In genomic region chr5:107668933-107669542, GRCh38 we compare ENCODE assay signal across 9 cellular contexts. TPM values are rescaled to one million over a fixed set of nuclear protein-coding genes. Genes with fewer than 3 reads are reported as not detected.
DNase-seq lines count a peak whose midpoint lies in the region; ATAC-seq and TF ChIP-seq lines count a peak whose summit lies in the region.
"Had no signal": no experiment of that assay in that cellular context is flagged by ENCODE, and none has a peak within 500 bp of the region (broad histone marks: within the 10 kb centered on the region; RNA-seq: fewer than 3 reads in every experiment).

No MANE protein-coding gene starts in this region.

- peak overlapping the region; percentile 74 for H3K9ac ChIP-seq in SK-N-MC (ENCODE audit: insufficient read length)

- H3K4me1 ChIP-seq in right atrium auricular region: peaks cover 0 to 14% of the 10 kb centered on the region in 2 donors

- no peaks in the 10 kb centered on the region for H3K9me3 ChIP-seq in SK-N-MC (ENCODE audit: low read depth, low read length)
- H3K9me3 ChIP-seq in right atrium auricular region: no peaks in the 10 kb centered on the region
- H3K9me3 ChIP-seq: SJSA1 had no signal

- peak overlapping the region; percentile 73 for H3K4me3 ChIP-seq in GM06990 (replicated peaks; ENCODE audit: low read depth, low read length)
- peak overlapping the region; percentile 91 for H3K4me3 ChIP-seq in SK-N-MC
- H3K4me3 ChIP-seq in right atrium auricular region: peak overlapping the region; percentile 57 to 65
- peak overlapping the region; percentile 95 for H3K4me3 ChIP-seq in retinal pigment epithelial cell (ENCODE audit: low read length)

- TF ChIP-seq CTCF in GM06990 (IDR thresholded peaks at IDR 0.05; ENCODE audit: insufficient read depth, low read length, poor library complexity, severe bottlenecking) (no peak), right atrium auricular region (IDR thresholded peaks at IDR 0.05) (no peak), retinal pigment epithelial cell (conservative IDR thresholded peaks at IDR 0.05; ENCODE audit: low read depth, low read length) (no peak)

- H3K27me3 Mint-ChIP-seq in activated CD4-positive, alpha-beta T cell treated with anti-CD3 and anti-CD28 coated beads, Interleukin-2, amount 10 ng/mL, durations not matched to agents 24 days and 14 days: peaks cover 67% of the 10 kb centered on the region

- no peak overlapping the region for H3K4me3 Mint-ChIP-seq in activated CD4-positive, alpha-beta T cell treated with anti-CD3 and anti-CD28 coated beads, Interleukin-2, amount 10 ng/mL, durations not matched to agents 24 days and 14 days

- H3K27ac ChIP-seq in SK-N-MC (no peak overlapping the region), right atrium auricular region (peak overlapping the region; percentile 89 to 92)
- H3K27ac ChIP-seq: SJSA1 had no signal

- no peak for ATAC-seq in HG03139 (IDR thresholded peaks at IDR 0.05; ENCODE audit: unreplicated experiment)
- ATAC-seq in GM21367 (IDR thresholded peaks at IDR 0.05; ENCODE audit: unreplicated experiment): no peak
- no peak for ATAC-seq in HG02852 (IDR thresholded peaks at IDR 0.05; ENCODE audit: unreplicated experiment)

- intact Hi-C loops in activated CD4-positive, alpha-beta T cell treated with anti-CD3 and anti-CD28 coated beads, Interleukin-2, amount 10 ng/mL, durations not matched to agents 24 days and 14 days (cut with micrococcal nuclease): no loop called here

- H3K4me1 Mint-ChIP-seq in activated CD4-positive, alpha-beta T cell treated with anti-CD3 and anti-CD28 coated beads, Interleukin-2, amount 10 ng/mL, durations not matched to agents 24 days and 14 days: peaks cover 25% of the 10 kb centered on the region

- H3K36me3 ChIP-seq in GM06990 (ENCODE audit: control insufficient read depth, insufficient read depth, low read length): no peaks in the 10 kb centered on the region
- H3K36me3 ChIP-seq in SK-N-MC (ENCODE audit: insufficient read depth, low read length): no peaks in the 10 kb centered on the region
- H3K36me3 ChIP-seq in right atrium auricular region: no peaks in the 10 kb centered on the region
- H3K36me3 ChIP-seq: SJSA1 had no signal

- no peaks in the 10 kb centered on the region for H3K36me3 Mint-ChIP-seq in activated CD4-positive, alpha-beta T cell treated with anti-CD3 and anti-CD28 coated beads, Interleukin-2, amount 10 ng/mL, durations not matched to agents 24 days and 14 days (ENCODE audit: low read depth)

- no peak overlapping the region for H3K27ac Mint-ChIP-seq in activated CD4-positive, alpha-beta T cell treated with anti-CD3 and anti-CD28 coated beads, Interleukin-2, amount 10 ng/mL, durations not matched to agents 24 days and 14 days

- DNase-seq in GM06990 (ENCODE audit: extremely low read depth, insufficient read length) (no peak), SK-N-MC (ENCODE audit: low read depth, low spot score) (no peak), right atrium auricular region (ENCODE audit: low spot score) (no peak), retinal pigment epithelial cell (ENCODE audit: low read depth) (no peak)
- no peak for DNase-seq in activated CD4-positive, alpha-beta T cell treated with anti-CD3 and anti-CD28 coated beads, Interleukin-2, amount 10 ng/mL, durations not matched to agents 24 days and 14 days

- H3K27me3 ChIP-seq in GM06990 (replicated peaks; ENCODE audit: control insufficient read depth, insufficient read depth, low read length) (no peaks in the 10 kb centered on the region), right atrium auricular region (no peaks in the 10 kb centered on the region)

- H3K9me3 Mint-ChIP-seq in activated CD4-positive, alpha-beta T cell treated with anti-CD3 and anti-CD28 coated beads, Interleukin-2, amount 10 ng/mL, durations not matched to agents 24 days and 14 days: no peaks in the 10 kb centered on the region

RNA-seq across cellular contexts. Expression of gene EFNA5, which starts 1.7 kb away (rescaled TPM):
- total RNA-seq in right atrium auricular region: 10 to 100 TPM; 17.0 to 19.2 TPM
- total RNA-seq in activated CD4-positive, alpha-beta T cell treated with anti-CD3 and anti-CD28 coated beads, Interleukin-2, amount 10 ng/mL, durations not matched to agents 24 days and 14 days: not detected in 2 replicates

Comparison
In these comparisons a context has a peak if more than half of its experiments do, and no peak if none do; other contexts are left out.
1. RNA of gene EFNA5, which starts 1.7 kb away (total RNA-seq): 17.0 to 19.2 TPM in right atrium auricular region; not detected in activated CD4-positive, alpha-beta T cell treated with anti-CD3 and anti-CD28 coated beads, Interleukin-2, amount 10 ng/mL, durations not matched to agents 24 days and 14 days; every median in the first group is over 10 times any median in the second.
2. Peak in every context shown above with its lines, with median percentiles within 50 percentile points of each other: H3K4me3 ChIP-seq.